Comparison of ENCODE assay signal across 1 cellular context in genomic region chr11:65277878-65278277, GRCh38.
TF ChIP-seq lines count a peak whose summit lies in the region.

No MANE protein-coding gene starts in this region.

TF ChIP-seq in IMR-90, 13 proteins besides CTCF, POLR2A, EP300 and RAD21:
- TF ChIP-seq SMC3 (IDR thresholded peaks at IDR 0.05; ENCODE audit: low read depth, low read length) (no peak), NFE2L2 (IDR thresholded peaks at IDR 0.05; ENCODE audit: low read depth, low read length) (no peak), MAZ (IDR thresholded peaks at IDR 0.05; ENCODE audit: borderline replicate concordance, low read depth, low read length) (no peak), MAFK (IDR thresholded peaks at IDR 0.05; ENCODE audit: low read depth, low read length) (no peak), RCOR1 (IDR thresholded peaks at IDR 0.05; ENCODE audit: insufficient replicate concordance, low read length) (no peak), FOS (IDR thresholded peaks at IDR 0.05; ENCODE audit: low read depth, low read length) (no peak), CHD1 (IDR thresholded peaks at IDR 0.05; ENCODE audit: low read depth, low read length) (no peak), USF2 (IDR thresholded peaks at IDR 0.05; ENCODE audit: low read depth, low read length) (no peak), CEBPB (IDR thresholded peaks at IDR 0.05; ENCODE audit: low read depth, low read length) (no peak), RFX5 (IDR thresholded peaks at IDR 0.05; ENCODE audit: low read depth, low read length) (no peak), MXI1 (IDR thresholded peaks at IDR 0.05; ENCODE audit: borderline replicate concordance, low read depth, low read length) (no peak), BHLHE40 (IDR thresholded peaks at IDR 0.05; ENCODE audit: low read depth, low read length) (no peak)
